ENCODE assay signal across 15 cellular contexts in the genomic region with DNA sequence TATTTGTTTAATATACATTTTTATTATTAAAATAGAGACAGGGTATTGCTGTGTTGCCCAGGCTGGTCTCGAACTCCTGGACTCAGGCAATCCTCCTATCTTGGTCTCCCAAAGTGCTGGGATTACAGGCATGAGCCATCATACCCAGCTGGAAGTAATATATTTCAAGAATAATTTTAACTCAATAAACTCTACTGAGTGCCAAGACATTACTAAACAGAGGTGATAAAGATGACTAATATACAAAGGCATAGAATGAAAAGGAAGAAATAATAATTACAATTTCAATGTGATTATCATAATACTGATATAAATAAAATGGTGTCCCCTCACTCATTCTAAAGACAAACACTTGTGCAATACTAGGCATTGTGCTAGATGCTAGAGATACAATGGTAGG.
"Had no signal": no experiment of that assay in that cellular context is flagged by ENCODE, and none has a peak within 500 bp of the region (broad histone marks: within the 10 kb centered on the region; RNA-seq: fewer than 3 reads in every experiment).

No MANE protein-coding gene starts in this region.

- H3K27me3 Mint-ChIP-seq: dendritic cell treated with granulocyte-macrophage colony-stimulating factor and Interleukin-4, amounts not matched to agents 40 ng/mL and 50 ng/mL, for 4 days; effector memory CD8-positive, alpha-beta T cell; naive thymus-derived CD4-positive, alpha-beta T cell had no signal

- H3K27ac ChIP-seq: epithelial cell of prostate, esophagus muscularis mucosa, right atrium auricular region had no signal

- DNase-seq: effector memory CD8-positive, alpha-beta T cell; heart left ventricle; hippocampal formation; mammary epithelial cell; naive thymus-derived CD4-positive, alpha-beta T cell; sigmoid colon; stimulated activated CD4-positive, alpha-beta T cell treated with anti-CD3 and anti-CD28 coated beads, Interleukin-12 subunit alpha, Interleukin-12 subunit beta, amount 100 ng/mL, for 4 hours; stimulated activated naive CD4-positive, alpha-beta T cell treated with Interleukin-2 at 50 U/mL for 16 hours; trophoblast cell had no signal

- H3K4me3 ChIP-seq: esophagus muscularis mucosa, heart left ventricle, right atrium auricular region, sigmoid colon, skin epidermis had no signal

- H3K27ac Mint-ChIP-seq: dendritic cell treated with granulocyte-macrophage colony-stimulating factor and Interleukin-4, amounts not matched to agents 40 ng/mL and 50 ng/mL, for 4 days had no signal

- H3K4me3 Mint-ChIP-seq: dendritic cell treated with granulocyte-macrophage colony-stimulating factor and Interleukin-4, amounts not matched to agents 40 ng/mL and 50 ng/mL, for 4 days; neural crest cell had no signal

- H3K36me3 ChIP-seq: esophagus muscularis mucosa, right atrium auricular region had no signal

- H3K9me3 ChIP-seq: esophagus muscularis mucosa, heart left ventricle, right atrium auricular region, sigmoid colon had no signal

- ATAC-seq: heart left ventricle had no signal

- H3K27me3 ChIP-seq: esophagus muscularis mucosa, heart left ventricle, right atrium auricular region, sigmoid colon had no signal

- H3K9me3 Mint-ChIP-seq: dendritic cell treated with granulocyte-macrophage colony-stimulating factor and Interleukin-4, amounts not matched to agents 40 ng/mL and 50 ng/mL, for 4 days; effector memory CD8-positive, alpha-beta T cell; naive thymus-derived CD4-positive, alpha-beta T cell; neural crest cell had no signal
